18 cellular contexts compared by ENCODE assay signal in the genomic region with DNA sequence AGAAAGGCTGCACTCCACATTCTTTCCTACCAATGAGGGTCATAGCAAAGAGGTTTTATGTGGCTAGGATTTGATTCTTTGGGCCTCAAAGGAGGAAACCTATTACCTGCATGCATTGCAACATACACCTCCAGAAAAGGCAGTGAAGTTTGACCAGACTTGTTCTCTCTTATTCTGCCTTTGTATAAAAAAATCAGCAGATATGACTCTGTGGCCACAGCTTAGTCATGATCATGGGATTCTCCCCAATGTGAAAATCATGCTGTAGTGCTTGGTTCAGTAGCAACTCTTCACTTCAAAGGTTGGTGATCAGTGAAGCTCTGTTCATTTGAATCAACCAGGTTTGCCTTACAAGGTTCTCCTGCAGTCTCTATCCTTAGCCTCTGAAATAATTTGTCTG. TPM values are rescaled to one million over a fixed set of nuclear protein-coding genes. Genes with fewer than 3 reads are reported as not detected.
A peak's percentile ranks its signal among the peaks of the same experiment; 100 is the strongest.
DNase-seq lines count a peak whose midpoint lies in the region; ATAC-seq lines count a peak whose summit lies in the region.
"Had no signal": no experiment of that assay in that cellular context is flagged by ENCODE, and none has a peak within 500 bp of the region (broad histone marks: within the 10 kb centered on the region; RNA-seq: fewer than 3 reads in every experiment).

No MANE protein-coding gene starts in this region.

- H4K20me1 ChIP-seq in GM23248 (ENCODE audit: insufficient read depth) = no peaks in the 10 kb centered on the region

- ATAC-seq in activated T-helper 17 cell treated with anti-CD3 and anti-CD28 coated beads, Interleukin-2, amount 50 U/mL, for 72 hours (replicated peaks) = peak; percentile 39
- no peak for ATAC-seq in GM18520 (IDR thresholded peaks at IDR 0.05; ENCODE audit: unreplicated experiment)
- ATAC-seq: GM23338, HCT116 had no signal

- no peaks in the 10 kb centered on the region for H3F3A ChIP-seq in GM23248 (ENCODE audit: insufficient read depth)

- no peaks in the 10 kb centered on the region for H3K27me3 ChIP-seq in GM23248 (replicated peaks; ENCODE audit: insufficient read depth)

- H3K9me3 ChIP-seq in GM23248 (ENCODE audit: low read depth) = no peaks in the 10 kb centered on the region

- H3K9ac ChIP-seq in GM23248 = no peak overlapping the region

- no peaks in the 10 kb centered on the region for H3K27me3 Mint-ChIP-seq in activated T-helper 17 cell treated with anti-CD3 and anti-CD28 coated beads, Interleukin-2, amount 50 U/mL, for 72 hours
- H3K27me3 Mint-ChIP-seq: CD4-positive, alpha-beta memory T cell had no signal

- no peak overlapping the region for H3K4me2 ChIP-seq in GM23248 (ENCODE audit: unreplicated experiment)
- H3K4me2 ChIP-seq: GM23338 had no signal

- no peak overlapping the region for H3K4me3 Mint-ChIP-seq in activated T-helper 17 cell treated with anti-CD3 and anti-CD28 coated beads, Interleukin-2, amount 50 U/mL, for 72 hours
- H3K4me3 Mint-ChIP-seq: CD4-positive, alpha-beta memory T cell; GM23338; H9 had no signal

- no peaks in the 10 kb centered on the region for H3K9me3 Mint-ChIP-seq in activated T-helper 17 cell treated with anti-CD3 and anti-CD28 coated beads, Interleukin-2, amount 50 U/mL, for 72 hours
- H3K9me3 Mint-ChIP-seq: CD4-positive, alpha-beta memory T cell; GM23338; H9 had no signal

- no peaks in the 10 kb centered on the region for H3K9me2 ChIP-seq in GM23248 (ENCODE audit: insufficient read depth)

- no peak overlapping the region for H3K27ac Mint-ChIP-seq in activated T-helper 17 cell treated with anti-CD3 and anti-CD28 coated beads, Interleukin-2, amount 50 U/mL, for 72 hours
- H3K27ac Mint-ChIP-seq: GM23338, H9 had no signal

- H3K4me1 Mint-ChIP-seq in activated T-helper 17 cell treated with anti-CD3 and anti-CD28 coated beads, Interleukin-2, amount 50 U/mL, for 72 hours = no peaks in the 10 kb centered on the region
- H3K4me1 Mint-ChIP-seq: CD4-positive, alpha-beta memory T cell; GM23338; H9 had no signal

- in situ Hi-C loops in GM23248 (cut with MboI) = loop anchor here (25.0 kb wide), 1 partner anchor 99 kb away; no protein-coding TSS in a partner anchor

- no peaks in the 10 kb centered on the region for H3K79me2 ChIP-seq in GM23248 (ENCODE audit: insufficient read depth)

- H2AFZ ChIP-seq in GM23248 = no peak overlapping the region
- H2AFZ ChIP-seq: GM23338 had no signal

- peak; percentile 55 for DNase-seq in epithelial cell of prostate (ENCODE audit: low read depth, low spot score)
- peak; percentile 42 for DNase-seq in renal cortical epithelial cell (ENCODE audit: low read depth)
- no peak for DNase-seq in GM23248
- DNase-seq in NCI-H82 treated with DMSO at 0.1 percent for 48 hours (lab: John Stamatoyannopoulos, UW; ENCODE audit: unreplicated experiment) = no peak
- DNase-seq: C1 segment of cervical spinal cord; Calu3; CD4-positive, alpha-beta memory T cell; COR-L47; DMS53; DMS79 treated with DMSO at 0.1 percent for 48 hours; GF-D8; H9 had no signal

- peak overlapping the region; percentile 60 for H3K27ac ChIP-seq in epithelial cell of prostate
- H3K27ac ChIP-seq in GM23248 = no peak overlapping the region

- no peaks in the 10 kb centered on the region for H3K36me3 Mint-ChIP-seq in activated T-helper 17 cell treated with anti-CD3 and anti-CD28 coated beads, Interleukin-2, amount 50 U/mL, for 72 hours (ENCODE audit: low read depth)
- H3K36me3 Mint-ChIP-seq: CD4-positive, alpha-beta memory T cell had no signal

- no peaks in the 10 kb centered on the region for H3K36me3 ChIP-seq in GM23248 (ENCODE audit: low read depth)

- H3K4me3 ChIP-seq in GM23248 = no peak overlapping the region
- H3K4me3 ChIP-seq: GM23338 had no signal

- no peaks in the 10 kb centered on the region for H3K4me1 ChIP-seq in GM23248 (ENCODE audit: insufficient read depth)

RNA-seq across cellular contexts. Expression of gene NLGN4Y, which starts 38.4 kb away (rescaled TPM):
- 1 to 10 TPM; 3.2 to 4.6 TPM for total RNA-seq in activated T-helper 17 cell treated with anti-CD3 and anti-CD28 coated beads, Interleukin-2, amount 50 U/mL, for 72 hours
- total RNA-seq in renal cortical epithelial cell = 24.5 TPM in 1 of 2 replicates, not detected in the other
- total RNA-seq in GM23248 (2014; rRNA removed; shearing (Covaris generic)) = 16.9 and 27.6 TPM in 2 replicates
- 9.6 and 10.8 TPM in 2 replicates for polyA plus RNA-seq in GM23248 (2016; fragmentation: Nextera tagmentation; extraction: Ambion mirVana)
- total RNA-seq: A673, Calu3, Daoy, H9 had no signal
- polyA plus RNA-seq: CD4-positive, alpha-beta memory T cell had no signal

Comparison
In these comparisons a context has a peak if more than half of its experiments do, and no peak if none do; other contexts are left out.
1. DNase-seq: peak in epithelial cell of prostate (single experiment) and renal cortical epithelial cell (single experiment); none in GM23248 (single experiment) and NCI-H82 treated with DMSO at 0.1 percent for 48 hours (single experiment).